1 cellular context compared by ENCODE assay signal in genomic region chr11:45918331-45918941, GRCh38.
TF ChIP-seq lines count a peak whose summit lies in the region.

No MANE protein-coding gene starts in this region.

TF ChIP-seq in GM12878, 131 proteins besides CTCF, POLR2A, EP300 and RAD21:
- peak; percentile 24; the same call in 1 of the 2 replicates for TF ChIP-seq DPF2 (IDR thresholded peaks at IDR 0.05)
- peak; percentile 73; the same call in 1 of the 2 replicates for TF ChIP-seq LARP7 (IDR thresholded peaks at IDR 0.05)
- no peak for TF ChIP-seq ZNF622 (IDR thresholded peaks at IDR 0.05)
- peak; percentile 57 for TF ChIP-seq PKNOX1 (IDR thresholded peaks at IDR 0.05)
- peak; percentile 42 for TF ChIP-seq SP1 (IDR thresholded peaks at IDR 0.05; ENCODE audit: low read depth, low read length)
- TF ChIP-seq ZBTB33 (IDR thresholded peaks at IDR 0.05), result no peak
- TF ChIP-seq IKZF2 (IDR thresholded peaks at IDR 0.05), result no peak; a peak in 1 of 4 replicates
- 0 out of 2 replicates have a peak, but pooled peaks have one; percentile 44 for TF ChIP-seq GATAD2B (conservative IDR thresholded peaks at IDR 0.05; ENCODE audit: low read depth)
- 0 out of 2 replicates have a peak, but pooled peaks have one; percentile 7 for TF ChIP-seq STAT1 (conservative IDR thresholded peaks at IDR 0.05)
- TF ChIP-seq EED (IDR thresholded peaks at IDR 0.05; ENCODE audit: low read depth), result 0 out of 2 replicates have a peak, but pooled peaks have one; percentile 32
- TF ChIP-seq ZNF217 (IDR thresholded peaks at IDR 0.05), result peak; percentile 22; the same call in 1 of the 2 replicates
- 0 out of 2 replicates have a peak, but pooled peaks have one; percentile 16 for TF ChIP-seq RELB (IDR thresholded peaks at IDR 0.05; ENCODE audit: low read depth)
- TF ChIP-seq SKIL (IDR thresholded peaks at IDR 0.05; ENCODE audit: low read depth, poor library complexity, severe bottlenecking), result peak; percentile 37
- 0 out of 2 replicates have a peak, but pooled peaks have one; percentile 4 for TF ChIP-seq IRF4 (IDR thresholded peaks at IDR 0.05; ENCODE audit: low read depth, low read length)
- TF ChIP-seq IKZF1 (conservative IDR thresholded peaks at IDR 0.05), result peak; percentile 20; the same call in 1 of the 2 replicates
- TF ChIP-seq MTA2 (IDR thresholded peaks at IDR 0.05; ENCODE audit: low read depth), result peak; percentile 8; the same call in 1 of the 2 replicates
- TF ChIP-seq ZBED1 (IDR thresholded peaks at IDR 0.05; ENCODE audit: borderline replicate concordance), result no peak
